In the genomic region with DNA sequence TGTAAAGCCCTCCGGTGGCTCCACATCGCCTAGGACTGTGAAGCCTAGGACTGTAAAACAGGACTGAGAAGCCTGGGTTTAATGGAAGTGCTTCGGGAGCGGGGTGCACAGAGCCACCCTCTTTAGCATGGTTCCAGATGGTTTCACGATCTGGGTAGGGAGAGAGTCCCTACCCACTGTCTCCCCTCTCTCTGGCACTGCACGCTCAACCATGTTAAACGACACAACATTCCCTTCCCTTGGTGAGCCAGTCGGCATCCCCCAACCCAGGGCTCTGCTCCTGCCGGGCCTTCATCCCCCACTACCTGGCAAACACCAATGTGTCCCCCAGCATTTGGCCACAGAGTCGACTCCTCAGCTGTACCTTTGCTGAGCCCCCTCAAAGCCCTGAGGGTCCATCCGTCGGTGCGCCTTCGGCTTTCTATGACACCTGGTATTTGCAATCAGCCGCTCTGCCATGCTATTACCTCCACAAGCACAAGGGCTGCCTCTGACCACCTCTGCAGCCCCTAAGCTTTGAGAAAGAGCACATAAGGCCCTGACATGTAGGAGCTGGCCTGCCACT, we compare ENCODE assay signal across 9 cellular contexts. TPM values are rescaled to one million over a fixed set of nuclear protein-coding genes. Genes with fewer than 3 reads are reported as not detected.
DNase-seq lines count a peak whose midpoint lies in the region; ATAC-seq and TF ChIP-seq lines count a peak whose summit lies in the region.
"Had no signal": no experiment of that assay in that cellular context is flagged by ENCODE, and none has a peak within 500 bp of the region (broad histone marks: within the 10 kb centered on the region; RNA-seq: fewer than 3 reads in every experiment).

No MANE protein-coding gene starts in this region.

- H3K27me3 Mint-ChIP-seq in activated naive CD4-positive, alpha-beta T cell treated with anti-CD3 and anti-CD28 coated beads, Interleukin-2, amount 50 U/mL, for 24 hours: no peaks in the 10 kb centered on the region
- H3K27me3 Mint-ChIP-seq in chondrocyte (ENCODE audit: low read depth): peaks cover 2% of the 10 kb centered on the region
- peaks cover 20% of the 10 kb centered on the region for H3K27me3 Mint-ChIP-seq in mesothelial cell of epicardium (ENCODE audit: low read depth)

- no peak for TF ChIP-seq CTCF in chondrocyte (IDR thresholded peaks at IDR 0.05)
- TF ChIP-seq CTCF in mesothelial cell of epicardium (IDR thresholded peaks at IDR 0.05; ENCODE audit: unreplicated experiment): no peak
- no peak for TF ChIP-seq CTCF in vagina (IDR thresholded peaks at IDR 0.05)

- H3K27me3 ChIP-seq in vagina: no peaks in the 10 kb centered on the region

- DNase-seq in activated naive CD4-positive, alpha-beta T cell treated with Interleukin-2 at 50 U/mL for 16 hours: no peak
- DNase-seq in chondrocyte (ENCODE audit: low spot score) (peak; percentile 71), mesothelial cell of epicardium (ENCODE audit: low spot score in 2 of 2, unreplicated experiment in 2 of 2) (no peak), vagina (ENCODE audit: extremely low spot score in 2 of 2) (no peak), activated gamma-delta T cell (lab: John Stamatoyannopoulos, UW) (no peak), NOMO-1 (lab: John Stamatoyannopoulos, UW; ENCODE audit: unreplicated experiment in 2 of 2) (no peak)
- DNase-seq: MV-4-11 had no signal

- peaks cover 5% of the 10 kb centered on the region for H3K36me3 Mint-ChIP-seq in activated naive CD4-positive, alpha-beta T cell treated with anti-CD3 and anti-CD28 coated beads, Interleukin-2, amount 50 U/mL, for 24 hours
- peaks cover 22% of the 10 kb centered on the region for H3K36me3 Mint-ChIP-seq in chondrocyte (ENCODE audit: low read depth)
- peaks cover 24% of the 10 kb centered on the region for H3K36me3 Mint-ChIP-seq in mesothelial cell of epicardium

- no peaks in the 10 kb centered on the region for H3K9me3 ChIP-seq in vagina

- H3K4me3 ChIP-seq in vagina: peak overlapping the region; percentile 86 to 96

- no peak overlapping the region for H3K27ac ChIP-seq in vagina

- no peaks in the 10 kb centered on the region for H3K9me3 Mint-ChIP-seq in activated naive CD4-positive, alpha-beta T cell treated with anti-CD3 and anti-CD28 coated beads, Interleukin-2, amount 50 U/mL, for 24 hours
- no peaks in the 10 kb centered on the region for H3K9me3 Mint-ChIP-seq in chondrocyte (ENCODE audit: low read depth)
- no peaks in the 10 kb centered on the region for H3K9me3 Mint-ChIP-seq in mesothelial cell of epicardium

- H3K36me3 ChIP-seq in vagina: peaks cover 0 to 35% of the 10 kb centered on the region in 2 donors

- peaks cover 26% of the 10 kb centered on the region for H3K4me1 Mint-ChIP-seq in activated naive CD4-positive, alpha-beta T cell treated with anti-CD3 and anti-CD28 coated beads, Interleukin-2, amount 50 U/mL, for 24 hours
- H3K4me1 Mint-ChIP-seq in chondrocyte (ENCODE audit: low read depth) (peaks cover 24% of the 10 kb centered on the region), mesothelial cell of epicardium (peaks cover 20% of the 10 kb centered on the region)

- H3K4me3 Mint-ChIP-seq in activated naive CD4-positive, alpha-beta T cell treated with anti-CD3 and anti-CD28 coated beads, Interleukin-2, amount 50 U/mL, for 24 hours: peak overlapping the region; percentile 94
- peak overlapping the region; percentile 95 for H3K4me3 Mint-ChIP-seq in chondrocyte (ENCODE audit: unreplicated experiment)
- H3K4me3 Mint-ChIP-seq in mesothelial cell of epicardium: peak overlapping the region; percentile 96

- no peak for TF ChIP-seq POLR2A in vagina (IDR thresholded peaks at IDR 0.05)

- H3K27ac Mint-ChIP-seq in activated naive CD4-positive, alpha-beta T cell treated with anti-CD3 and anti-CD28 coated beads, Interleukin-2, amount 50 U/mL, for 24 hours: peak overlapping the region; percentile 88
- H3K27ac Mint-ChIP-seq in chondrocyte (ENCODE audit: unreplicated experiment): peak overlapping the region; percentile 89
- H3K27ac Mint-ChIP-seq in mesothelial cell of epicardium: peak overlapping the region; percentile 74

- ATAC-seq in HG03439 (IDR thresholded peaks at IDR 0.05; ENCODE audit: unreplicated experiment): no peak

- intact Hi-C loops in vagina (cut with DNase I): no loop called here

- peaks cover 16% of the 10 kb centered on the region for H3K4me1 ChIP-seq in vagina

RNA-seq across cellular contexts. Expression of gene COPS9, which starts 1.1 kb away (rescaled TPM):
- total RNA-seq in chondrocyte: 139 to 162 TPM (median 140 TPM) in 3 replicates
- total RNA-seq in mesothelial cell of epicardium: 83.2 to 93.6 TPM (median 90.9 TPM) in 3 replicates
- 170 TPM for total RNA-seq in vagina

RNA-seq across cellular contexts. Expression of gene OTOS, which starts 5.4 kb away (rescaled TPM):
- not detected in 3 replicates for total RNA-seq in chondrocyte
- total RNA-seq in mesothelial cell of epicardium: not detected in 3 replicates
- total RNA-seq in vagina: not detected
